In genomic region chr2:33746401-33746800, GRCh38 we compare ENCODE assay signal across 33 cellular contexts.
"Had no signal": no experiment of that assay in that cellular context is flagged by ENCODE, and none has a peak within 500 bp of the region (broad histone marks: within the 10 kb centered on the region; RNA-seq: fewer than 3 reads in every experiment).

No MANE protein-coding gene starts in this region.

- H3K36me3 Mint-ChIP-seq: activated naive CD4-positive, alpha-beta T cell treated with anti-CD3 and anti-CD28 coated beads, Interleukin-2, amount 50 U/mL, for 24 hours; IgD-negative memory B cell had no signal

- H3K27me3 ChIP-seq: ascending aorta, cardiac muscle cell, Peyer's patch, SJSA1 had no signal

- H3K36me3 ChIP-seq: ascending aorta, cardiac muscle cell, Peyer's patch, SJSA1 had no signal

- DNase-seq: activated CD4-positive, alpha-beta T cell treated with anti-CD3 and anti-CD28 coated beads for 48 hours; activated CD4-positive, alpha-beta T cell treated with anti-CD3 and anti-CD28 coated beads, Interleukin-2, amount 50 U/mL, for 4 hours; activated CD4-positive, CD25-positive, alpha-beta regulatory T cell treated with anti-CD3 and anti-CD28 coated beads, Interleukin-2, amount 50 U/mL, for 72 hours; activated CD8-positive, alpha-beta memory T cell treated with anti-CD3 and anti-CD28 coated beads, Interleukin-2, amount 50 U/mL, for 48 hours; activated CD8-positive, alpha-beta T cell treated with anti-CD3 and anti-CD28 coated beads, Interleukin-2, amount 10 ng/mL, durations not matched to agents 7 days and 5 days; activated effector memory CD4-positive, alpha-beta T cell treated with Interleukin-2 at 50 U/mL for 16 hours; activated naive CD4-positive, alpha-beta T cell; activated T-cell treated with anti-CD3 and anti-CD28 coated beads, Interleukin-2, amount 50 U/mL, for 24 hours; amniotic stem cell; KG1; NCI-H1092; NCI-H1417 treated with DMSO at 0.1 percent for 48 hours; NCI-H1694; NCI-H2029; NCI-H2107; NCI-H2171 treated with DMSO at 0.1 percent for 48 hours; NCI-H226; NCI-H510A; NCI-H526 treated with DMSO at 0.1 percent for 48 hours; NCI-H82; Peyer's patch; Right ventricle myocardium superior; T-helper 17 cell; T-helper 9 cell had no signal

- H3K4me3 ChIP-seq: ascending aorta, cardiac muscle cell, Peyer's patch, SJSA1 had no signal

- H3K4me3 Mint-ChIP-seq: activated CD8-positive, alpha-beta T cell treated with anti-CD3 and anti-CD28 coated beads, Interleukin-2, amount 10 ng/mL, durations not matched to agents 7 days and 5 days; activated naive CD4-positive, alpha-beta T cell treated with anti-CD3 and anti-CD28 coated beads, Interleukin-2, amount 50 U/mL, for 24 hours; activated T-cell treated with anti-CD3 and anti-CD28 coated beads, Interleukin-2, amount 50 U/mL, for 24 hours; activated T-helper 1 cell treated with anti-CD3 and anti-CD28 coated beads, Interleukin-12 subunit alpha, Interleukin-12 subunit beta, Interleukin-2, Interleukin-4 antibody, amounts not matched to agents 30 ng/mL and 10 ng/mL and 1 ng/mL, durations not matched to agents 14 hours and 24 hours and 36 hours; brain; IgD-negative memory B cell; T-helper 17 cell; WTC11 had no signal

- H3K9me3 ChIP-seq: Peyer's patch had no signal

- H3K27ac Mint-ChIP-seq: activated CD8-positive, alpha-beta T cell treated with anti-CD3 and anti-CD28 coated beads, Interleukin-2, amount 10 ng/mL, durations not matched to agents 7 days and 5 days; activated naive CD4-positive, alpha-beta T cell treated with anti-CD3 and anti-CD28 coated beads, Interleukin-2, amount 50 U/mL, for 24 hours; activated T-cell treated with anti-CD3 and anti-CD28 coated beads, Interleukin-2, amount 50 U/mL, for 24 hours; activated T-helper 1 cell treated with anti-CD3 and anti-CD28 coated beads, Interleukin-12 subunit alpha, Interleukin-12 subunit beta, Interleukin-2, Interleukin-4 antibody, amounts not matched to agents 30 ng/mL and 10 ng/mL and 1 ng/mL, durations not matched to agents 14 hours and 24 hours and 36 hours; brain; IgD-negative memory B cell; T-helper 17 cell; WTC11 had no signal

- H3K4me1 Mint-ChIP-seq: activated naive CD4-positive, alpha-beta T cell treated with anti-CD3 and anti-CD28 coated beads, Interleukin-2, amount 50 U/mL, for 24 hours; T-helper 17 cell; WTC11 had no signal

- ATAC-seq: activated CD8-positive, alpha-beta T cell treated with anti-CD3 and anti-CD28 coated beads, Interleukin-2, amount 10 ng/mL, durations not matched to agents 7 days and 5 days; T-helper 17 cell; WTC11 had no signal

- H3K4me1 ChIP-seq: ascending aorta, Peyer's patch, SJSA1 had no signal

- H3K27ac ChIP-seq: ascending aorta, cardiac muscle cell, Peyer's patch, RWPE1, SJSA1 had no signal
